Comparison of ENCODE assay signal across 12 cellular contexts in genomic region chr9:130848514-130848913, GRCh38. TPM values are rescaled to one million over a fixed set of nuclear protein-coding genes. Genes with fewer than 3 reads are reported as not detected.
DNase-seq lines count a peak whose midpoint lies in the region; ATAC-seq and TF ChIP-seq lines count a peak whose summit lies in the region.
"Not testable (repeated sequence)": the region's sequence is repeated elsewhere in the genome, so short reads cannot be mapped to it uniquely, and the experiment has no call there.
"Had no signal": no experiment of that assay in that cellular context is flagged by ENCODE, and none has a peak within 500 bp of the region (broad histone marks: within the 10 kb centered on the region; RNA-seq: fewer than 3 reads in every experiment).

No MANE protein-coding gene starts in this region.

- intact Hi-C loops in HCT116 (cut with micrococcal nuclease) (loop anchor here (5.0 kb wide), 2 partner anchors 76 to 136 kb away; no protein-coding TSS in a partner anchor), heart right ventricle (cut with DNase I) (loop anchor here in 2 of 10 donors (5.0 kb wide), 2 partner anchors 66 to 136 kb away; no protein-coding TSS in a partner anchor)
- intact Hi-C loops in adrenal gland (cut with DNase I); uterus (cut with DNase I; ENCODE audit: low total_unique reads): not testable (repeated sequence)

- POLR2A ChIA-PET in HCT116 (lab: Charles Lee), result not testable (repeated sequence)

- RAD21 ChIA-PET in HCT116 (lab: Charles Lee; ENCODE audit: low non-redundant PET in 1 of 2, low total read pairs in 2 of 2, uncharacterized antibody in 2 of 2, unreplicated experiment in 2 of 2), result not testable (repeated sequence)

- not testable (repeated sequence) for BruUV-seq in HCT116 (replicated peaks; lab: Mats Ljungman, UMichigan)

- H3K4me1 Mint-ChIP-seq in endodermal cell, result peaks cover 27% of the 10 kb centered on the region

- not testable (repeated sequence) for H3K9ac ChIP-seq in HCT116 (ENCODE audit: low read length); endodermal cell (ENCODE audit: extremely low read depth, low read length, poor library complexity, severe bottlenecking); rectal smooth muscle tissue (ENCODE audit: low read length); stomach smooth muscle (ENCODE audit: low read length in 2 of 2)
- peak overlapping the region; percentile 72 for H3K9ac ChIP-seq in mesenchymal stem cell (ENCODE audit: low read length)

- not testable (repeated sequence) for H4K91ac ChIP-seq in mesenchymal stem cell (ENCODE audit: low read length)

- H3K36me3 Mint-ChIP-seq in endodermal cell (ENCODE audit: low read depth), result peaks cover 18% of the 10 kb centered on the region

- H3K79me2 ChIP-seq in HCT116 (ENCODE audit: insufficient read depth, low read length), result peaks cover 100% of the 10 kb centered on the region

- not testable (repeated sequence) for H3K23ac ChIP-seq in mesenchymal stem cell (ENCODE audit: low read length in 2 of 2)

- H3K18ac ChIP-seq in mesenchymal stem cell (ENCODE audit: low read depth in 1 of 2, low read length in 2 of 2), result not testable (repeated sequence)

- H3K9me3 Mint-ChIP-seq in endodermal cell, result not testable (repeated sequence)

- not testable (repeated sequence) for H2BK15ac ChIP-seq in mesenchymal stem cell (ENCODE audit: low read depth, poor library complexity, severe bottlenecking)

- not testable (repeated sequence) for H3K27me3 ChIP-seq in HCT116 (ENCODE audit: insufficient read depth, low read length); adrenal gland; endodermal cell (ENCODE audit: control insufficient read depth, insufficient read depth, low read length, poor library complexity, severe bottlenecking); heart right ventricle; mesenchymal stem cell (ENCODE audit: control insufficient read depth in 1 of 2, insufficient read depth in 1 of 2, low read length in 2 of 2); rectal smooth muscle tissue (ENCODE audit: control insufficient read depth, insufficient read depth, low read length); stomach smooth muscle (ENCODE audit: control insufficient read depth in 1 of 2, insufficient read depth in 2 of 2, low read length in 2 of 2); uterus

- H3K4me1 ChIP-seq in HCT116 (ENCODE audit: control insufficient read depth in 1 of 2, insufficient read depth in 2 of 2, low read length in 2 of 2) (peaks cover 41 to 45% of the 10 kb centered on the region in 2 experiments), adrenal gland (replicated peaks in 1 of 2) (peaks cover 32 to 50% of the 10 kb centered on the region in 2 donors), heart right ventricle (peaks cover 22 to 69% (median 54%) of the 10 kb centered on the region in 9 donors), mesenchymal stem cell (ENCODE audit: control insufficient read depth, insufficient read depth, low read depth, low read length) (peaks cover 36% of the 10 kb centered on the region), rectal smooth muscle tissue (ENCODE audit: control insufficient read depth, insufficient read depth, low read length) (peaks cover 55% of the 10 kb centered on the region), stomach smooth muscle (ENCODE audit: control insufficient read depth, insufficient read depth, low read length) (peaks cover 57% of the 10 kb centered on the region), uterus (peaks cover 11 to 24% of the 10 kb centered on the region in 2 donors)
- not testable (repeated sequence) for H3K4me1 ChIP-seq in endodermal cell (ENCODE audit: control insufficient read depth, insufficient read depth, low read length)

- not testable (repeated sequence) for H3K27ac Mint-ChIP-seq in endodermal cell

- not testable (repeated sequence) for H3K4ac ChIP-seq in mesenchymal stem cell (ENCODE audit: low read depth in 1 of 2, low read length in 2 of 2)

- 94 to 97% (median 96%) methylated on average over 8 of the region's 8 CpGs for WGBS in adrenal gland, 4 donors
- WGBS in endodermal cell (ENCODE audit: insufficient coverage in 1 of 2, insufficient read length in 1 of 2), 2 experiments, result 95 to 99% methylated on average over 3 to 8 of the region's 8 CpGs
- 97 to 98% methylated on average over 8 of the region's 8 CpGs for WGBS in heart right ventricle, 2 donors
- WGBS in mesenchymal stem cell, result 94% methylated on average over 8 of the region's 8 CpGs

- H3K27me3 Mint-ChIP-seq in endodermal cell (ENCODE audit: insufficient read depth), result not testable (repeated sequence)

- TF ChIP-seq RAD21 in HCT116 (IDR thresholded peaks at IDR 0.05; ENCODE audit: low read depth), result not testable (repeated sequence)

- not testable (repeated sequence) for H3K9me3 ChIP-seq in HCT116 (ENCODE audit: control insufficient read depth in 1 of 2, insufficient read depth in 1 of 2, low read depth in 1 of 2, low read length in 2 of 2); adrenal gland (replicated peaks in 1 of 3); endodermal cell (ENCODE audit: control insufficient read depth, low read length); heart right ventricle; mesenchymal stem cell (ENCODE audit: control insufficient read depth, low read length); stomach smooth muscle (ENCODE audit: control insufficient read depth in 2 of 2, low read length in 2 of 2); uterus

- H3K4me3 ChIP-seq in HCT116 (replicated peaks in 1 of 2; ENCODE audit: low read depth in 1 of 2, low read length in 2 of 2); adrenal gland; endodermal cell (ENCODE audit: low read length); heart right ventricle; mesenchymal stem cell (ENCODE audit: insufficient read depth in 1 of 2, low read depth in 1 of 2, low read length in 2 of 2); rectal smooth muscle tissue (ENCODE audit: low read length); stomach smooth muscle (ENCODE audit: low read length in 2 of 2); uterus: not testable (repeated sequence)

- CTCF ChIA-PET in HCT116 (lab: Charles Lee), result not testable (repeated sequence)

- H2BK120ac ChIP-seq in mesenchymal stem cell (ENCODE audit: low read depth, low read length), result not testable (repeated sequence)

- peak overlapping the region; percentile 84 for H2BK5ac ChIP-seq in mesenchymal stem cell (ENCODE audit: low read depth, low read length, poor library complexity, severe bottlenecking)

- not testable (repeated sequence) for H2AFZ ChIP-seq in HCT116 (ENCODE audit: low read depth, low read length, poor library complexity, severe bottlenecking); mesenchymal stem cell (ENCODE audit: low read depth, low read length)

- H3K36me3 ChIP-seq in HCT116 (ENCODE audit: control insufficient read depth in 1 of 2, insufficient read depth in 2 of 2, low read length in 2 of 2); adrenal gland (replicated peaks in 1 of 2); endodermal cell (ENCODE audit: control insufficient read depth, insufficient read depth, low read length); heart right ventricle; rectal smooth muscle tissue (ENCODE audit: control insufficient read depth, insufficient read depth, low read length); stomach smooth muscle (ENCODE audit: control insufficient read depth in 2 of 2, insufficient read depth in 2 of 2, low read length in 2 of 2); uterus: not testable (repeated sequence)
- H3K36me3 ChIP-seq in mesenchymal stem cell (ENCODE audit: control insufficient read depth in 1 of 2, insufficient read depth in 2 of 2, low read depth in 1 of 2, low read length in 2 of 2), result peaks cover 6 to 10% of the 10 kb centered on the region in 2 experiments

- not testable (repeated sequence) for TF ChIP-seq CTCF in HCT116 (IDR thresholded peaks at IDR 0.05 in 2 of 3, conservative IDR thresholded peaks at IDR 0.05 in 1 of 3; ENCODE audit: borderline replicate concordance in 1 of 3, insufficient read depth in 1 of 3, low read depth in 2 of 3, low read length in 2 of 3); adrenal gland (IDR thresholded peaks at IDR 0.05); endodermal cell (conservative IDR thresholded peaks at IDR 0.05); heart right ventricle (IDR thresholded peaks at IDR 0.05); uterus (IDR thresholded peaks at IDR 0.05)

- not testable (repeated sequence) for H3K4me3 Mint-ChIP-seq in endodermal cell

- not testable (repeated sequence) for H3K79me1 ChIP-seq in mesenchymal stem cell (replicated peaks; ENCODE audit: low read length, poor library complexity, severe bottlenecking)

- DNase-seq in HCT116 (ENCODE audit: low read depth, low spot score); heart right ventricle; mesenchymal stem cell; uterus: not testable (repeated sequence)
- peak in 1 of 7 donors; percentile 45 for DNase-seq in adrenal gland
- DNase-seq in endodermal cell, result peak; percentile 5

- H3K4me2 ChIP-seq in HCT116 (ENCODE audit: low read length); mesenchymal stem cell (ENCODE audit: low read length, poor library complexity, severe bottlenecking): not testable (repeated sequence)

- H4K20me1 ChIP-seq in HCT116 (ENCODE audit: insufficient read depth), result not testable (repeated sequence)

- H3K27ac ChIP-seq in HCT116 (ENCODE audit: low read depth, low read length) (peak overlapping the region; percentile 77; the same call in 1 of the 2 replicates), adrenal gland (peak overlapping the region; percentile 41 to 94 (median 82)), heart right ventricle (peak overlapping the region in 9 of 10 donors; percentile 52 to 93 (median 88)), mesenchymal stem cell (ENCODE audit: low read length, poor library complexity, severe bottlenecking) (peak overlapping the region; percentile 100), rectal smooth muscle tissue (ENCODE audit: low read depth, low read length) (peak overlapping the region; percentile 96), stomach smooth muscle (ENCODE audit: low read length) (peak overlapping the region; percentile 96), uterus (peak overlapping the region; percentile 96 to 98)
- not testable (repeated sequence) for H3K27ac ChIP-seq in endodermal cell (ENCODE audit: low read depth, low read length)

- not testable (repeated sequence) for H3K14ac ChIP-seq in mesenchymal stem cell (ENCODE audit: low read length in 2 of 2)

- not testable (repeated sequence) for TF ChIP-seq POLR2A in HCT116 (IDR thresholded peaks at IDR 0.05; ENCODE audit: borderline replicate concordance, extremely low read depth, insufficient read depth, insufficient read length); adrenal gland (IDR thresholded peaks at IDR 0.05); uterus (IDR thresholded peaks at IDR 0.05)

- not testable (repeated sequence) for H4K8ac ChIP-seq in mesenchymal stem cell (ENCODE audit: low read length)

- ATAC-seq in HCT116, heart right ventricle: not testable (repeated sequence)

- not testable (repeated sequence) for H2AK5ac ChIP-seq in mesenchymal stem cell (ENCODE audit: low read length, severe bottlenecking)

- H3K9me2 ChIP-seq in HCT116 (ENCODE audit: insufficient read depth), result not testable (repeated sequence)

- H2BK12ac ChIP-seq in mesenchymal stem cell (ENCODE audit: low read length in 2 of 2), result not testable (repeated sequence)

RNA-seq across cellular contexts. Expression of gene ABL1, which starts 13.5 kb away (rescaled TPM):
- total RNA-seq in HCT116 (2021; ENCODE audit: unreplicated experiment) (54.7 TPM), adrenal gland (10 to 100 TPM; 32.2 to 83.2 (median 55.9) TPM), endodermal cell (10 to 100 TPM; 78.8 to 94.1 TPM), heart right ventricle (10 to 100 TPM; 27.1 to 48.8 (median 34.0) TPM), uterus (100 to 1,000 TPM in 1 of 4 donors, 10 to 100 TPM in 3; 22.5 to 117 (median 57.8) TPM)
- polyA plus RNA-seq in HCT116 (2012), result 23.9 and 28.3 TPM in 2 replicates
- polyA plus RNA-seq in adrenal gland (10 to 100 TPM; 30.0 to 52.1 (median 33.6) TPM), heart right ventricle (10 to 100 TPM; 16.2 TPM)
- polyA plus RNA-seq in endodermal cell (2013, experiment 1 of 2), result 62.3 TPM
- polyA plus RNA-seq in endodermal cell (2013, experiment 2 of 2), result 60.4 TPM
- 49.4 TPM for polyA plus RNA-seq in mesenchymal stem cell (2013, experiment 1 of 2)
- polyA plus RNA-seq in mesenchymal stem cell (2013, experiment 2 of 2), result 49.9 TPM

RNA-seq across cellular contexts. Expression of gene QRFP, which starts 48.1 kb away (rescaled TPM):
- total RNA-seq in HCT116 (2021; ENCODE audit: unreplicated experiment) (not detected), adrenal gland (not detected), endodermal cell (not detected), heart right ventricle (not detected), uterus (not detected)
- 0.51 and 0.60 TPM in 2 replicates for polyA plus RNA-seq in HCT116 (2012)
- polyA plus RNA-seq in adrenal gland (not detected), heart right ventricle (under 1 TPM in 1 of 2 donors, not detected in 1; 0.06 TPM)
- polyA plus RNA-seq in endodermal cell (2013, experiment 1 of 2), result not detected
- not detected for polyA plus RNA-seq in endodermal cell (2013, experiment 2 of 2)
- not detected for polyA plus RNA-seq in mesenchymal stem cell (2013, experiment 1 of 2)
- not detected for polyA plus RNA-seq in mesenchymal stem cell (2013, experiment 2 of 2)
- total RNA-seq: CD8-positive, alpha-beta T cell; H9; HepG2 had no signal
- polyA plus RNA-seq: BJ, HepG2 had no signal
